23 cellular contexts compared by ENCODE assay signal in the genomic region with DNA sequence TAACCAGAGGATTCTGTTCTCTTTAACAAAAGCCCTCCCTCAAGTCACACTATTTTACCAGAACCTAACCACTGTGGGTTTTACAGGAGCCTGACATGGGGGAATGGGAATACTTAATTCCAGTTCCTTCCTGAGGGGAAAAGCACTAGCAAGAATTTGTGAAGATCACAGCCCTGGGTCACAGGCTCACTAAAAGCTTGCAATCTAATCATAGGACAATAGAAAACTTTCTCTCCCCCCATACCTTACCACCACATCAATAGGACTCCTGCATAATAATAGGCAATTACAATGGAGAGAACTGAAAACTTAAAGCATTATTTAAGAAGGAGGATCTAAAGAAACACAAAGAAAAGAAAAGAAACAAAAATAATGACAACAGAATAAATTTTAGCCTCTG.
"Had no signal": no experiment of that assay in that cellular context is flagged by ENCODE, and none has a peak within 500 bp of the region (broad histone marks: within the 10 kb centered on the region; RNA-seq: fewer than 3 reads in every experiment).

No MANE protein-coding gene starts in this region.

- H3K9me3 ChIP-seq: esophagus muscularis mucosa, gastrocnemius medialis, lower lobe of right lung, neutrophil, stomach, thoracic aorta, transverse colon had no signal

- ATAC-seq: gastrocnemius medialis, heart right ventricle, left cardiac atrium, lower lobe of right lung had no signal

- H3K4me3 Mint-ChIP-seq: naive B cell, nephron had no signal

- H3K4me1 Mint-ChIP-seq: nephron had no signal

- H3K4me1 ChIP-seq: esophagus muscularis mucosa, gastrocnemius medialis, heart right ventricle, left ventricle myocardium inferior, lower lobe of right lung, stomach, transverse colon had no signal

- H3K36me3 ChIP-seq: esophagus muscularis mucosa, gastrocnemius medialis, heart right ventricle, left ventricle myocardium inferior, lower lobe of right lung, neutrophil, stomach, thoracic aorta, transverse colon had no signal

- H3K27me3 ChIP-seq: dorsolateral prefrontal cortex, esophagus muscularis mucosa, gastrocnemius medialis, heart right ventricle, neutrophil, stomach, transverse colon had no signal

- H3K27ac ChIP-seq: dorsolateral prefrontal cortex, epithelial cell of prostate, esophagus muscularis mucosa, gastrocnemius medialis, heart right ventricle, left ventricle myocardium inferior, lower lobe of right lung, neutrophil, stomach, thoracic aorta, transverse colon had no signal

- H3K36me3 Mint-ChIP-seq: naive B cell had no signal

- H3K27me3 Mint-ChIP-seq: naive B cell had no signal

- H3K27ac Mint-ChIP-seq: naive B cell, nephron had no signal

- DNase-seq: cortex of kidney; dorsolateral prefrontal cortex; effector CD8-positive, alpha-beta T cell; gastrocnemius medialis; heart right ventricle; hypothalamus; kidney; left cardiac atrium; left ventricle myocardium inferior; lower lobe of right lung; mesenchymal stem cell; naive B cell; small intestine; stimulated activated CD4-positive, alpha-beta T cell treated with anti-CD3 and anti-CD28 coated beads, Interleukin-12 subunit alpha, Interleukin-12 subunit beta, amount 100 ng/mL, for 4 hours; stimulated activated naive CD4-positive, alpha-beta T cell; stomach; substantia nigra; transverse colon had no signal

- H3K9me3 Mint-ChIP-seq: nephron had no signal

- H3K4me3 ChIP-seq: dorsolateral prefrontal cortex, esophagus muscularis mucosa, gastrocnemius medialis, heart right ventricle, left ventricle myocardium inferior, lower lobe of right lung, stomach, thoracic aorta, transverse colon had no signal
